16 cellular contexts compared by ENCODE assay signal in genomic region chr3:121692010-121692699, GRCh38. TPM values are rescaled to one million over a fixed set of nuclear protein-coding genes. Genes with fewer than 3 reads are reported as not detected.
DNase-seq lines count a peak whose midpoint lies in the region; ATAC-seq and TF ChIP-seq lines count a peak whose summit lies in the region.
"Had no signal": no experiment of that assay in that cellular context is flagged by ENCODE, and none has a peak within 500 bp of the region (broad histone marks: within the 10 kb centered on the region; RNA-seq: fewer than 3 reads in every experiment).

No MANE protein-coding gene starts in this region.

- H3K9me3 ChIP-seq in right atrium auricular region (no peaks in the 10 kb centered on the region), testis (no peaks in the 10 kb centered on the region)
- H3K9me3 ChIP-seq: MG63, Peyer's patch had no signal

- no peaks in the 10 kb centered on the region for H4K20me1 ChIP-seq in KMS-11 (ENCODE audit: insufficient read depth)

- intact Hi-C loops in Right ventricle myocardium inferior (cut with DNase I) (no loop called here), left cardiac atrium (cut with DNase I) (no loop called here), testis (cut with DNase I; ENCODE audit: low total_unique reads) (no loop called here)

- H3K36me3 ChIP-seq in right atrium auricular region (peaks cover 42% of the 10 kb centered on the region), KMS-11 (ENCODE audit: insufficient read depth) (no peaks in the 10 kb centered on the region), testis (ENCODE audit: low read depth, missing control alignments) (no peaks in the 10 kb centered on the region)

- TF ChIP-seq CTCF in right atrium auricular region (IDR thresholded peaks at IDR 0.05) (no peak), KMS-11 (conservative IDR thresholded peaks at IDR 0.05; ENCODE audit: low read depth, low read length) (no peak), testis (IDR thresholded peaks at IDR 0.05) (no peak)

- H3K9ac ChIP-seq in KMS-11: no peak overlapping the region

- no peak overlapping the region for H2AFZ ChIP-seq in KMS-11 (ENCODE audit: low read depth)

- WGBS in testis, 2 donors: 55 to 72% methylated on average over 2 of the region's 2 CpGs

- peak overlapping the region in 1 of 2 donors; percentile 6 for H3K27ac ChIP-seq in right atrium auricular region
- peak overlapping the region; percentile 54; the same call in 1 of the 2 replicates for H3K27ac ChIP-seq in KMS-11
- H3K27ac ChIP-seq in testis: peak overlapping the region; percentile 7 to 55
- H3K27ac ChIP-seq: Peyer's patch had no signal

- ATAC-seq in Right ventricle myocardium inferior: peak; percentile 91
- peak; percentile 74 to 89 for ATAC-seq in left cardiac atrium
- ATAC-seq in HG02938 (IDR thresholded peaks at IDR 0.05; ENCODE audit: unreplicated experiment): no peak

- H3K27me3 ChIP-seq in right atrium auricular region (no peaks in the 10 kb centered on the region), KMS-11 (ENCODE audit: insufficient read depth, low read depth) (no peaks in the 10 kb centered on the region), testis (no peaks in the 10 kb centered on the region)
- H3K27me3 ChIP-seq: MG63, Peyer's patch had no signal

- H3K4me3 ChIP-seq in right atrium auricular region: no peak overlapping the region
- no peak overlapping the region for H3K4me3 ChIP-seq in KMS-11 (IDR thresholded peaks at IDR 0.05; ENCODE audit: insufficient read depth, low read depth, low read length)
- no peak overlapping the region for H3K4me3 ChIP-seq in testis
- H3K4me3 ChIP-seq: MG63, Peyer's patch had no signal

- no peaks in the 10 kb centered on the region for H3K79me2 ChIP-seq in KMS-11 (ENCODE audit: insufficient read depth, low read depth)

- no peak for TF ChIP-seq POLR2A in testis (IDR thresholded peaks at IDR 0.05)

- no peak overlapping the region for H3K4me2 ChIP-seq in KMS-11

- H3K4me1 ChIP-seq in right atrium auricular region (peaks cover 0 to 23% of the 10 kb centered on the region in 2 donors), KMS-11 (ENCODE audit: low read depth, poor library complexity, severe bottlenecking) (peaks cover 28% of the 10 kb centered on the region), testis (peaks cover 13% of the 10 kb centered on the region)
- H3K4me1 ChIP-seq: Peyer's patch had no signal

- no peak for DNase-seq in Right ventricle myocardium inferior (ENCODE audit: missing footprints)
- no peak for DNase-seq in right atrium auricular region (ENCODE audit: low spot score)
- no peak for DNase-seq in left cardiac atrium
- DNase-seq in testis: no peak
- DNase-seq in NCI-H187 (lab: John Stamatoyannopoulos, UW): no peak
- DNase-seq: DMS 273 treated with DMSO at 0.1 percent for 48 hours, KG1, MG63, NCI-H1105 treated with DMSO at 0.1 percent for 48 hours, NCI-H187 treated with DMSO at 0.1 percent for 48 hours, NCI-H2171 treated with DMSO at 0.1 percent for 48 hours, NCI-H510A, Peyer's patch, SHP77 treated with DMSO at 0.1 percent for 48 hours had no signal

RNA-seq across cellular contexts. Expression of gene HCLS1, which starts 31.5 kb away (rescaled TPM):
- total RNA-seq in Right ventricle myocardium inferior: 13.9 TPM
- 10 to 100 TPM in 1 of 2 donors, 1 to 10 TPM in 1; 9.6 to 26.1 TPM for total RNA-seq in right atrium auricular region
- total RNA-seq in left cardiac atrium: 10 to 100 TPM; 24.2 to 28.9 TPM
- total RNA-seq in testis: 10 to 100 TPM in 1 of 2 donors, 1 to 10 TPM in 1; 8.7 to 17.3 TPM
- polyA plus RNA-seq in testis (ENCODE audit: insufficient read depth, low read depth, low replicate concordance): 15.6 TPM

RNA-seq across cellular contexts. Expression of gene GOLGB1, which starts 57.4 kb away (rescaled TPM):
- 47.5 TPM for total RNA-seq in Right ventricle myocardium inferior
- total RNA-seq in right atrium auricular region: 10 to 100 TPM; 44.1 to 49.6 TPM
- total RNA-seq in left cardiac atrium: 10 to 100 TPM; 48.1 to 52.3 TPM
- 10 to 100 TPM; 72.3 to 72.5 TPM for total RNA-seq in testis
- 11.5 TPM for polyA plus RNA-seq in testis (ENCODE audit: insufficient read depth, low read depth, low replicate concordance)
